Comparison of ENCODE assay signal across 23 cellular contexts in the genomic region with DNA sequence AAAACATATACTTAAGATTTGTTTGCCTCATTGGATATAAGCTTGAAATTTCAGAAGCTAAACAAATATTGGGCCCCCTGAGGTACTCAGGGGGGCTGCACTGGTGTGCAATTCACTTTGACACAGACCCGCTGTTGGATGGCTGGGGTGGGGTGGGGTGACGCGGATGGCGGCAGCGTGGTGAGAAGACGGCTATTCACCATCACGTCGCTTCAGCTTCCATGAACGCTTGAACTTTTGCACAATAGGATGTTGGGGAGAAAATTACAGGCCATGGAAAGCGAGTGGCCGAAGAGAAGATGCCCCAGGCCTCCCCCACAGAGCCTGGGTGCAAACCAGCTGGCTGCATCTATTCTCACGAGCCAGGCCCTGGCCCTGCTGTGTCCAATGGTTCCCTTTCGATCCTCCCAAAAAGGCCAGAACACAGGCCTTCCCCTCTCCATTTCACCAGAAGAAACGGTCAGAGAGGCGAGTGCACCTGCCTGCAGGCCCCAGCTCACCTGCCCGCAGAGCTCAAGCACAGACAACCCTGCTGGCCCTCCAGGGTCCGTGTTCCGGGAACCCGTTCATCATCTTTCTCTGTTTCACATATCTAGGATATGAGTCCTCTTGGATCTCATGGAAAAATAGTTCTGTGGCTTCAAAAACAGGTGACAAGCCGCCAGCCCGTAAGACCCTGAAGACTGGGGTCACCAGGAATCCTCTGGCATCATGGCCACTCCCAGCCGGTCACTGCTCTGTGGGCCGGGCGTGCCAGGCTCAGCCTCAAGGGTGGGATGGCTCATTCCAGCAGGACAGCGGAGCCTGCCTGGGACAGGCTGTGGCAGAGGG. TPM values are rescaled to one million over a fixed set of nuclear protein-coding genes. Genes with fewer than 3 reads are reported as not detected.
DNase-seq lines count a peak whose midpoint lies in the region; ATAC-seq, FAIRE-seq and TF ChIP-seq lines count a peak whose summit lies in the region.
"Had no signal": no experiment of that assay in that cellular context is flagged by ENCODE, and none has a peak within 500 bp of the region (broad histone marks: within the 10 kb centered on the region; RNA-seq: fewer than 3 reads in every experiment).

No MANE protein-coding gene starts in this region.

- no peak for FAIRE-seq in HepG2 (lab: Jason Lieb, UNC)
- FAIRE-seq: A204.1, D721Med, GM12892, GM18507, HTR-8/SVneo, K562 had no signal

- no peaks in the 10 kb centered on the region for H3K79me2 ChIP-seq in HepG2 (ENCODE audit: insufficient read depth, low read length)

- CTCF ChIA-PET in RWPE1 (lab: Yijun Ruan, JAX) (interaction anchor here (7.5 kb wide), 1 partner anchor 209 kb away, joined by 102 read pairs; no protein-coding TSS in a partner anchor), HepG2 (lab: Yijun Ruan, JAX; ENCODE audit: low intra/inter-chr PET ratio, low total read pairs) (no interaction called here)

- H3K4me3 ChIP-seq in BLaER1, result no peak overlapping the region
- no peak overlapping the region for H3K4me3 ChIP-seq in HepG2 (replicated peaks in 1 of 3; ENCODE audit: insufficient read depth in 1 of 3, low read depth in 2 of 3, low read length in 3 of 3)
- H3K4me3 ChIP-seq: K562 had no signal

- TF ChIP-seq EP300 in HepG2 (IDR thresholded peaks at IDR 0.05; ENCODE audit: low read depth in 2 of 2, low read length in 2 of 2) (no peak), HepG2 (CRISPR knock-in tag; IDR thresholded peaks at IDR 0.05; ENCODE audit: borderline replicate concordance) (no peak)

- in situ Hi-C loops in HepG2 (cut with HindIII; ENCODE audit: extremely low pct_ligation_motif_present, low pct_unique_long_range_greater_than_20kb), result loop anchor here (5.0 kb wide), 1 partner anchor 207 kb away; the partner anchor contains the start of gene VAV2

- H3K27me3 Mint-ChIP-seq in progenitor cell of endocrine pancreas, result no peaks in the 10 kb centered on the region

- H3K4me1 Mint-ChIP-seq in progenitor cell of endocrine pancreas (ENCODE audit: low read depth), result peaks cover 8% of the 10 kb centered on the region

- H2AFZ ChIP-seq in HepG2 (ENCODE audit: low read length), result no peak overlapping the region

- peak overlapping the region; percentile 89; the same call in 1 of the 2 replicates for H3K4me2 ChIP-seq in BLaER1
- H3K4me2 ChIP-seq in HepG2 (ENCODE audit: low read depth, low read length), result no peak overlapping the region
- H3K4me2 ChIP-seq: SK-N-SH had no signal

- no peak for TF ChIP-seq POLR2A in HepG2 (IDR thresholded peaks at IDR 0.05; ENCODE audit: insufficient read depth in 1 of 2, low read depth in 2 of 2, low read length in 2 of 2)

- intact Hi-C loops in HepG2 (cut with micrococcal nuclease; ENCODE audit: unreplicated experiment), result no loop called here

- peaks cover 94% of the 10 kb centered on the region for H3K4me1 ChIP-seq in BLaER1
- peaks cover 16% of the 10 kb centered on the region for H3K4me1 ChIP-seq in HepG2 (ENCODE audit: insufficient read depth, low read length)

- POLR2A ChIA-PET in RWPE1 (lab: Yijun Ruan, JAX; ENCODE audit: low non-redundant PET), result interaction anchor here (0.5 kb wide), 1 partner anchor 231 kb away, joined by 3 read pairs; no protein-coding TSS in a partner anchor
- POLR2A ChIA-PET in HepG2 (lab: Yijun Ruan, JAX), result no interaction called here

- ATAC-seq in HepG2 (no peak), GM21786 (IDR thresholded peaks at IDR 0.05; ENCODE audit: unreplicated experiment) (no peak), HG03039 (IDR thresholded peaks at IDR 0.05; ENCODE audit: unreplicated experiment) (no peak)
- ATAC-seq: K562 had no signal

- no peaks in the 10 kb centered on the region for H3K9me3 Mint-ChIP-seq in progenitor cell of endocrine pancreas (ENCODE audit: low read depth)
- H3K9me3 Mint-ChIP-seq: H9 had no signal

- DNase-seq in RWPE1 (ENCODE audit: low spot score), result no peak
- DNase-seq in HepG2 (ENCODE audit: low spot score), result no peak
- no peak for DNase-seq in progenitor cell of endocrine pancreas (ENCODE audit: low spot score, unreplicated experiment)
- DNase-seq in NCI-H1436 (lab: John Stamatoyannopoulos, UW), result no peak
- DNase-seq: H9, NCI-H1105 treated with DMSO at 0.1 percent for 48 hours, NCI-H187, NCI-H2107, NCI-H510A, NCI-H774, OCI-M1, SHP77 treated with DMSO at 0.1 percent for 48 hours had no signal

- no peaks in the 10 kb centered on the region for H3K27me3 ChIP-seq in BLaER1
- H3K27me3 ChIP-seq in HepG2 (ENCODE audit: control insufficient read depth in 1 of 2, insufficient read depth in 2 of 2, low read length in 2 of 2), result no peaks in the 10 kb centered on the region

- no peak for TF ChIP-seq CTCF in RWPE1 (conservative IDR thresholded peaks at IDR 0.05; ENCODE audit: low read depth)
- TF ChIP-seq CTCF in HepG2 (CRISPR knock-in tag; IDR thresholded peaks at IDR 0.05), result no peak
- TF ChIP-seq CTCF in progenitor cell of endocrine pancreas (IDR thresholded peaks at IDR 0.05; ENCODE audit: unreplicated experiment), result no peak

- H3K4me3 Mint-ChIP-seq in progenitor cell of endocrine pancreas (ENCODE audit: low read depth), result no peak overlapping the region

- no TSS peak for BruUV-seq in HepG2 (replicated peaks; lab: Mats Ljungman, UMichigan)

- H3K9ac ChIP-seq in BLaER1 (no peak overlapping the region), HepG2 (ENCODE audit: insufficient read depth, low read depth, low read length) (no peak overlapping the region)
- H3K9ac ChIP-seq: SK-N-SH had no signal

- no peaks in the 10 kb centered on the region for H3K9me3 ChIP-seq in BLaER1
- H3K9me3 ChIP-seq in HepG2 (ENCODE audit: low read length), result no peaks in the 10 kb centered on the region
- H3K9me3 ChIP-seq: SK-N-SH had no signal

- WGBS in HepG2 (ENCODE audit: low lambda C conversion rate), result 98% methylated on average over 18 of the region's 25 CpGs

- TF ChIP-seq RAD21 in HepG2 (CRISPR knock-in tag; IDR thresholded peaks at IDR 0.05), result no peak

- H3K36me3 ChIP-seq in BLaER1, result peaks cover 37% of the 10 kb centered on the region
- peaks cover 19 to 42% of the 10 kb centered on the region in 2 experiments; a peak in 4 of 5 replicates for H3K36me3 ChIP-seq in HepG2 (replicated peaks in 1 of 2; ENCODE audit: control insufficient read depth in 1 of 2, insufficient read depth in 2 of 2, low read length in 2 of 2)

- peaks cover 17% of the 10 kb centered on the region for H3K36me3 Mint-ChIP-seq in progenitor cell of endocrine pancreas (ENCODE audit: insufficient read depth)

- peak overlapping the region; percentile 81 for H3K27ac Mint-ChIP-seq in progenitor cell of endocrine pancreas
- H3K27ac Mint-ChIP-seq: H9 had no signal

- H3K27ac ChIP-seq in BLaER1, result no peak overlapping the region
- H3K27ac ChIP-seq in RWPE1, result peak overlapping the region; percentile 63
- H3K27ac ChIP-seq in HepG2 (ENCODE audit: extremely low read length, insufficient read depth, low read length), result no peak overlapping the region
- H3K27ac ChIP-seq: C4-2B had no signal

- H4K20me1 ChIP-seq in BLaER1, result peaks cover 16% of the 10 kb centered on the region; the same call in 1 of the 2 replicates
- no peaks in the 10 kb centered on the region; the same call in 1 of the 2 replicates for H4K20me1 ChIP-seq in HepG2 (ENCODE audit: insufficient read depth, low read length)

TF ChIP-seq in HepG2, 621 proteins besides CTCF, POLR2A, EP300 and RAD21:
- TF ChIP-seq AGO2 (optimal IDR thresholded peaks at IDR 0.05; ENCODE audit: low read depth, low read length) (peak; percentile 19), NFYC (CRISPR knock-in tag; IDR thresholded peaks at IDR 0.05) (no peak)

RNA-seq across cellular contexts. Expression of gene SARDH, which starts 46.8 kb away (rescaled TPM):
- 32.5 and 34.9 TPM in 2 replicates for total RNA-seq in HepG2 (2016; rRNA removed; fragmentation: Illumina TruSeq; extraction: Trizol)
- total RNA-seq in HepG2 (2016; cell fraction: cytosol; rRNA removed; fragmentation: Illumina TruSeq; extraction: Trizol; ENCODE audit: low read depth), result 5.5 and 6.4 TPM in 2 replicates
- 25.6 and 34.1 TPM in 2 replicates for total RNA-seq in HepG2 (2016; cell fraction: insoluble cytoplasmic fraction; rRNA removed; fragmentation: Illumina TruSeq; extraction: Trizol)
- total RNA-seq in HepG2 (2016; cell fraction: membrane; rRNA removed; fragmentation: Illumina TruSeq; extraction: Trizol), result 13.0 TPM in 2 replicates
- total RNA-seq in HepG2 (2016; cell fraction: nucleus; rRNA removed; fragmentation: Illumina TruSeq; extraction: Trizol), result 26.8 and 31.9 TPM in 2 replicates
- 11.6 and 15.6 TPM in 2 replicates for polyA plus RNA-seq in HepG2 (2011; rRNA removed)
- 6.1 and 10.1 TPM in 2 replicates for polyA plus RNA-seq in HepG2 (2011; cell fraction: cytosol; rRNA removed)
- polyA plus RNA-seq in HepG2 (2011; cell fraction: nucleus; rRNA removed), result 107 and 130 TPM in 2 replicates
- polyA plus RNA-seq in HepG2 (2012), result 20.2 and 23.9 TPM in 2 replicates
- 4.0 and 4.1 TPM in 2 replicates for polyA plus RNA-seq in HepG2 (2016; cell fraction: cytosol; fragmentation: Illumina TruSeq; extraction: Trizol; ENCODE audit: low read depth)
- polyA plus RNA-seq in HepG2 (2016; cell fraction: insoluble cytoplasmic fraction; fragmentation: Illumina TruSeq; extraction: Trizol; ENCODE audit: low read depth), result 23.4 and 31.6 TPM in 2 replicates
- 7.8 and 8.3 TPM in 2 replicates for polyA plus RNA-seq in HepG2 (2016; cell fraction: membrane; fragmentation: Illumina TruSeq; extraction: Trizol; ENCODE audit: low read depth)
- 46.0 and 50.9 TPM in 2 replicates for polyA plus RNA-seq in HepG2 (2016; cell fraction: nucleus; fragmentation: Illumina TruSeq; extraction: Trizol; ENCODE audit: insufficient read depth, low read depth)
- polyA minus RNA-seq in HepG2 (2011; rRNA and poly(A)+ RNA removed; ENCODE audit: low replicate concordance), result 55.5 TPM in 1 of 2 replicates, not detected in the other
- polyA minus RNA-seq in HepG2 (2011; cell fraction: cytosol; rRNA and poly(A)+ RNA removed), result 17.1 and 19.0 TPM in 2 replicates
- polyA minus RNA-seq in HepG2 (2011; cell fraction: nucleus; rRNA and poly(A)+ RNA removed), result 35.9 and 37.7 TPM in 2 replicates
- total RNA-seq in progenitor cell of endocrine pancreas, result 4.2 and 5.1 TPM in 2 replicates
- total RNA-seq: K562 had no signal
